18 cellular contexts compared by ENCODE assay signal in genomic region chr1:248805905-248806304, GRCh38. TPM values are rescaled to one million over a fixed set of nuclear protein-coding genes. Genes with fewer than 3 reads are reported as not detected.
A peak's percentile ranks its signal among the peaks of the same experiment; 100 is the strongest.
DNase-seq lines count a peak whose midpoint lies in the region; ATAC-seq, FAIRE-seq and TF ChIP-seq lines count a peak whose summit lies in the region.
"Had no signal": no experiment of that assay in that cellular context is flagged by ENCODE, and none has a peak within 500 bp of the region (broad histone marks: within the 10 kb centered on the region; RNA-seq: fewer than 3 reads in every experiment).

No MANE protein-coding gene starts in this region.

- RAD21 ChIA-PET in GM12878 (lab: Charles Lee; ENCODE audit: unreplicated experiment), result interaction anchor here (0.9 to 4.3 kb wide), 18 partner anchors 12 to 563 kb away, joined by 3 to 72 read pairs (median 12); partner anchors contain the start of genes SH3BP5L, ZNF672 and ZNF692

- H3K27ac ChIP-seq in GM12878 (ENCODE audit: control insufficient read depth, insufficient read depth), result peak overlapping the region; percentile 79
- H3K27ac ChIP-seq: epithelial cell of prostate had no signal

- no peak overlapping the region; the same call in 1 of the 2 replicates for H3K9ac ChIP-seq in GM12878 (ENCODE audit: control insufficient read depth, insufficient read depth, low read length)

- no peak for TF ChIP-seq POLR2A in NB4 (IDR thresholded peaks at IDR 0.05; ENCODE audit: extremely low read depth, insufficient read length)
- TF ChIP-seq POLR2A in GM12878 (IDR thresholded peaks at IDR 0.05; ENCODE audit: low read depth, low read length), result no peak

- no peak for TF ChIP-seq EP300 in GM12878 (IDR thresholded peaks at IDR 0.05; ENCODE audit: borderline replicate concordance in 1 of 2, control insufficient read depth in 1 of 2, low read depth in 2 of 2, low read length in 2 of 2)

- no TSS peak for BruUV-seq in GM12878 (replicated peaks; lab: Mats Ljungman, UMichigan)

- TF ChIP-seq RAD21 in GM12878 (IDR thresholded peaks at IDR 0.05; ENCODE audit: insufficient read depth, low read depth, low read length), result no peak

- peak; percentile 94 for DNase-seq in GF-D8 (lab: John Stamatoyannopoulos, UW)
- peak; percentile 88 for DNase-seq in NB4 (ENCODE audit: low read depth)
- no peak for DNase-seq in GM12878 (ENCODE audit: low read depth, low spot score)
- DNase-seq in sciatic nerve (ENCODE audit: low spot score), result no peak
- DNase-seq in dermis blood vessel endothelial cell, result no peak
- DNase-seq in stimulated activated CD4-positive, alpha-beta T cell treated with anti-CD3 and anti-CD28 coated beads, Interleukin-15, amount 100 ng/mL, for 24 hours, result no peak
- DNase-seq in germinal center (ENCODE audit: low spot score), result no peak
- DNase-seq: CD4-positive, alpha-beta T cell; heart left ventricle; naive thymus-derived CD4-positive, alpha-beta T cell; NCI-H2171; NK-92 treated with Interleukin-12 subunit alpha and Interleukin-12 subunit beta, amount 100 ng/mL, for 24 hours; stimulated activated naive CD4-positive, alpha-beta T cell had no signal

- H3K9me3 ChIP-seq in GM12878 (replicated peaks; ENCODE audit: control insufficient read depth, insufficient read depth, low read length), result peaks cover 4% of the 10 kb centered on the region; the same call in 2 of the 3 replicates
- H3K9me3 ChIP-seq: heart left ventricle had no signal

- H2AFZ ChIP-seq in GM12878 (ENCODE audit: control insufficient read depth, low read depth, low read length), result peak overlapping the region; percentile 78; the same call in 1 of the 2 replicates

- SMC1A ChIA-PET in GM12878 (lab: Charles Lee; ENCODE audit: uncharacterized antibody, unreplicated experiment), result interaction anchor here (1.1 to 5.7 kb wide), 26 partner anchors 13 to 868 kb away, joined by 3 to 89 read pairs (median 8); partner anchors contain the start of genes OR2T1, OR2T2, SH3BP5L and ZNF672

- no peaks in the 10 kb centered on the region for H4K20me1 ChIP-seq in GM12878 (ENCODE audit: control insufficient read depth, insufficient read depth)

- peak overlapping the region; percentile 82 for H3K4me2 ChIP-seq in GM12878 (ENCODE audit: control insufficient read depth, insufficient read depth)

- FAIRE-seq in GM12878 (lab: Jason Lieb, UNC), result peak; percentile 47

- POLR2A ChIA-PET in GM12878 (lab: Charles Lee), result interaction anchor here (1.2 to 1.9 kb wide), 7 partner anchors 17 to 563 kb away, joined by 3 to 10 read pairs (median 6); partner anchors contain the start of gene ZNF672

- peaks cover 0 to under 1% of the 10 kb centered on the region in 2 experiments; a peak in 1 of 4 replicates for H3K36me3 ChIP-seq in GM12878 (ENCODE audit: control insufficient read depth in 2 of 2, insufficient read depth in 2 of 2, low read length in 1 of 2)

- ATAC-seq in GM12878, result no peak
- ATAC-seq in sciatic nerve, result peak; percentile 49
- ATAC-seq in HG02798 (IDR thresholded peaks at IDR 0.05; ENCODE audit: poor library complexity, unreplicated experiment), result no peak

- intact Hi-C loops in GM12878 (cut with micrococcal nuclease; ENCODE audit: unreplicated experiment) (loop anchor here (1.0 to 5.0 kb wide), 5 partner anchors 13 to 402 kb away; no protein-coding TSS in a partner anchor), sciatic nerve (cut with DNase I) (loop anchor here (5.0 kb wide), 1 partner anchor 869 kb away; no protein-coding TSS in a partner anchor)

- H3K4me3 ChIP-seq in NB4 (ENCODE audit: low read depth, low read length), result no peak overlapping the region
- H3K4me3 ChIP-seq in GM12878, result no peak overlapping the region
- H3K4me3 ChIP-seq: heart left ventricle had no signal

- CTCF ChIA-PET in GM12878 (lab: Yijun Ruan, JAX), result interaction anchor here (0.9 to 4.9 kb wide), 36 partner anchors 11 to 1416 kb away, joined by 3 to 86 read pairs (median 6); partner anchors contain the start of genes OR14I1, SH3BP5L, ZNF672 and ZNF692

- peaks cover 25% of the 10 kb centered on the region for H3K4me1 ChIP-seq in GM12878 (ENCODE audit: control insufficient read depth, insufficient read depth, low read length)

- in situ Hi-C loops in GM12878 (cut with MboI), result loop anchor here (5.0 kb wide), 3 partner anchors 109 to 564 kb away; no protein-coding TSS in a partner anchor

- H3K79me2 ChIP-seq in GM12878 (ENCODE audit: control insufficient read depth, insufficient read depth, low read length), result no peaks in the 10 kb centered on the region

- TF ChIP-seq CTCF in NB4 (IDR thresholded peaks at IDR 0.05; ENCODE audit: low read depth, low read length) (no peak), GM12878 (IDR thresholded peaks at IDR 0.05 in 2 of 3, conservative IDR thresholded peaks at IDR 0.05 in 1 of 3; ENCODE audit: control insufficient read depth in 2 of 3, extremely low read depth in 1 of 3, insufficient read depth in 1 of 3, low read depth in 3 of 3, low read length in 3 of 3) (no peak)

- no peaks in the 10 kb centered on the region for H3K27me3 ChIP-seq in GM12878 (replicated peaks in 1 of 2; ENCODE audit: control insufficient read depth in 2 of 2, insufficient read depth in 2 of 2, low read length in 1 of 2)

- WGBS in GM12878 (ENCODE audit: insufficient coverage, insufficient replicate concordance, low lambda C conversion rate, missing lambda C conversion rate), result 100% methylated on average over 1 of the region's 1 CpG

RNA-seq across cellular contexts. Expression of gene SH3BP5L, which starts 19.8 kb away (rescaled TPM):
- 40.1 and 48.2 TPM in 2 replicates for total RNA-seq in GM12878 (2013; cell fraction: nucleolus; rRNA removed)
- total RNA-seq in GM12878 (2014; rRNA removed), result 14.3 and 16.7 TPM in 2 replicates
- total RNA-seq in GM12878 (2014; rRNA removed; fragmentation: Illumina TruSeq; extraction: Trizol), result 9.6 and 10.4 TPM in 2 replicates
- total RNA-seq in GM12878 (2021), result 16.8 and 19.1 TPM in 2 replicates
- 4.1 TPM for polyA plus RNA-seq in GM12878 (2011; ENCODE audit: low read depth)
- 15.4 and 22.8 TPM in 2 replicates for polyA plus RNA-seq in GM12878 (2011; rRNA removed)
- polyA plus RNA-seq in GM12878 (2011; cell fraction: cytosol; rRNA removed), result 27.9 and 32.8 TPM in 2 replicates
- 68.4 and 69.3 TPM in 2 replicates for polyA plus RNA-seq in GM12878 (2011; cell fraction: nucleus; rRNA removed)
- 6.9 and 9.9 TPM in 2 replicates for polyA plus RNA-seq in GM12878 (2012)
- polyA plus RNA-seq in GM12878 (2014; fragmentation: Illumina TruSeq; extraction: Trizol), result 6.5 and 11.4 TPM in 2 replicates
- polyA plus RNA-seq in GM12878 (2014; fragmentation: Nextera tagmentation; extraction: Ambion mirVana), result 1 to 10 TPM; 1.1 to 1.6 TPM
- 16.1 and 17.4 TPM in 2 replicates for polyA plus RNA-seq in GM12878 (2014; rRNA removed)
- 1 to 10 TPM; 2.1 TPM for polyA plus RNA-seq in GM12878 (2016; fragmentation: Nextera tagmentation; extraction: Ambion mirVana)
- 21.9 and 25.0 TPM in 2 replicates for polyA minus RNA-seq in GM12878 (2011; rRNA and poly(A)+ RNA removed)
- 5.5 and 7.5 TPM in 2 replicates for polyA minus RNA-seq in GM12878 (2011; cell fraction: cytosol; rRNA and poly(A)+ RNA removed)
- 22.6 and 39.8 TPM in 2 replicates for polyA minus RNA-seq in GM12878 (2011; cell fraction: nucleus; rRNA and poly(A)+ RNA removed)
- total RNA-seq in sciatic nerve, result 19.7 TPM
- total RNA-seq in dermis blood vessel endothelial cell, result 32.7 and 36.7 TPM in 2 replicates

RNA-seq across cellular contexts. Expression of gene ZNF672, which starts 32.1 kb away (rescaled TPM):
- total RNA-seq in GM12878 (2013; cell fraction: nucleolus; rRNA removed), result 39.8 and 45.8 TPM in 2 replicates
- total RNA-seq in GM12878 (2014; rRNA removed), result 37.9 and 43.5 TPM in 2 replicates
- 13.9 and 14.1 TPM in 2 replicates for total RNA-seq in GM12878 (2014; rRNA removed; fragmentation: Illumina TruSeq; extraction: Trizol)
- 48.6 and 51.3 TPM in 2 replicates for total RNA-seq in GM12878 (2021)
- polyA plus RNA-seq in GM12878 (2011; ENCODE audit: low read depth), result 14.2 TPM
- polyA plus RNA-seq in GM12878 (2011; rRNA removed), result 33.7 and 48.7 TPM in 2 replicates
- polyA plus RNA-seq in GM12878 (2011; cell fraction: cytosol; rRNA removed), result 66.9 and 77.2 TPM in 2 replicates
- polyA plus RNA-seq in GM12878 (2011; cell fraction: nucleus; rRNA removed), result 66.8 and 67.5 TPM in 2 replicates
- polyA plus RNA-seq in GM12878 (2012), result 20.5 and 27.5 TPM in 2 replicates
- 13.6 and 17.2 TPM in 2 replicates for polyA plus RNA-seq in GM12878 (2014; fragmentation: Illumina TruSeq; extraction: Trizol)
- polyA plus RNA-seq in GM12878 (2014; fragmentation: Nextera tagmentation; extraction: Ambion mirVana), result 1 to 10 TPM; 2.9 to 5.2 TPM
- polyA plus RNA-seq in GM12878 (2014; rRNA removed), result 39.4 and 45.6 TPM in 2 replicates
- polyA plus RNA-seq in GM12878 (2016; fragmentation: Nextera tagmentation; extraction: Ambion mirVana), result 10 to 100 TPM; 40.2 to 41.7 TPM
- polyA minus RNA-seq in GM12878 (2011; rRNA and poly(A)+ RNA removed), result 54.7 and 63.1 TPM in 2 replicates
- polyA minus RNA-seq in GM12878 (2011; cell fraction: cytosol; rRNA and poly(A)+ RNA removed), result 24.5 and 27.1 TPM in 2 replicates
- 27.1 and 47.3 TPM in 2 replicates for polyA minus RNA-seq in GM12878 (2011; cell fraction: nucleus; rRNA and poly(A)+ RNA removed)
- total RNA-seq in sciatic nerve, result 27.6 TPM
- 28.1 and 32.2 TPM in 2 replicates for total RNA-seq in dermis blood vessel endothelial cell

RNA-seq across cellular contexts. Expression of gene LYPD8, which starts 50.3 kb away (rescaled TPM):
- total RNA-seq in GM12878 (2013; cell fraction: nucleolus; rRNA removed), result not detected in 2 replicates
- total RNA-seq in GM12878 (2014; rRNA removed) (not detected in 2 replicates), GM12878 (2014; rRNA removed; fragmentation: Illumina TruSeq; extraction: Trizol) (0.13 TPM in 1 of 2 replicates, not detected in the other), GM12878 (2021) (not detected in 2 replicates), sciatic nerve (not detected), dermis blood vessel endothelial cell (0.17 and 0.23 TPM in 2 replicates)
- not detected for polyA plus RNA-seq in GM12878 (2011; ENCODE audit: low read depth)
- polyA plus RNA-seq in GM12878 (2011; rRNA removed) (not detected in 2 replicates), GM12878 (2014; fragmentation: Illumina TruSeq; extraction: Trizol) (not detected in 2 replicates), GM12878 (2014; fragmentation: Nextera tagmentation; extraction: Ambion mirVana) (under 1 TPM; 0.18 to 0.40 TPM), GM12878 (2014; rRNA removed) (0.06 TPM in 1 of 2 replicates, not detected in the other), GM12878 (2016; fragmentation: Nextera tagmentation; extraction: Ambion mirVana) (not detected)
- 0.04 TPM in 1 of 2 replicates, not detected in the other for polyA plus RNA-seq in GM12878 (2011; cell fraction: cytosol; rRNA removed)
- not detected in 2 replicates for polyA plus RNA-seq in GM12878 (2011; cell fraction: nucleus; rRNA removed)
- not detected in 2 replicates for polyA plus RNA-seq in GM12878 (2012)
- polyA minus RNA-seq in GM12878 (2011; rRNA and poly(A)+ RNA removed), result 0.21 TPM in 1 of 2 replicates, not detected in the other
- not detected in 2 replicates for polyA minus RNA-seq in GM12878 (2011; cell fraction: cytosol; rRNA and poly(A)+ RNA removed)
- not detected in 2 replicates for polyA minus RNA-seq in GM12878 (2011; cell fraction: nucleus; rRNA and poly(A)+ RNA removed)
- total RNA-seq: CD4-positive, alpha-beta T cell; cerebellum; G401; heart left ventricle; naive thymus-derived CD4-positive, alpha-beta T cell; pulmonary artery endothelial cell had no signal
- polyA plus RNA-seq: heart left ventricle; naive thymus-derived CD4-positive, alpha-beta T cell had no signal

RNA-seq across cellular contexts. Expression of gene ZNF692, which starts 53.0 kb away (rescaled TPM):
- total RNA-seq in GM12878 (2013; cell fraction: nucleolus; rRNA removed), result 143 and 171 TPM in 2 replicates
- total RNA-seq in GM12878 (2014; rRNA removed), result 31.7 and 33.0 TPM in 2 replicates
- total RNA-seq in GM12878 (2014; rRNA removed; fragmentation: Illumina TruSeq; extraction: Trizol), result 19.5 and 20.6 TPM in 2 replicates
- 41.3 and 45.3 TPM in 2 replicates for total RNA-seq in GM12878 (2021)
- polyA plus RNA-seq in GM12878 (2011; ENCODE audit: low read depth), result 16.5 TPM
- 39.8 and 56.1 TPM in 2 replicates for polyA plus RNA-seq in GM12878 (2011; rRNA removed)
- 67.6 and 94.1 TPM in 2 replicates for polyA plus RNA-seq in GM12878 (2011; cell fraction: cytosol; rRNA removed)
- 705 and 770 TPM in 2 replicates for polyA plus RNA-seq in GM12878 (2011; cell fraction: nucleus; rRNA removed)
- polyA plus RNA-seq in GM12878 (2012), result 30.1 and 49.9 TPM in 2 replicates
- polyA plus RNA-seq in GM12878 (2014; fragmentation: Illumina TruSeq; extraction: Trizol), result 20.1 and 28.9 TPM in 2 replicates
- polyA plus RNA-seq in GM12878 (2014; fragmentation: Nextera tagmentation; extraction: Ambion mirVana), result 10 to 100 TPM in 1 of 2 experiments, 1 to 10 TPM in 1; 5.3 to 18.5 TPM
- 76.6 and 85.1 TPM in 2 replicates for polyA plus RNA-seq in GM12878 (2014; rRNA removed)
- 10 to 100 TPM; 40.8 to 41.6 TPM for polyA plus RNA-seq in GM12878 (2016; fragmentation: Nextera tagmentation; extraction: Ambion mirVana)
- 14.0 and 24.7 TPM in 2 replicates for polyA minus RNA-seq in GM12878 (2011; rRNA and poly(A)+ RNA removed)
- polyA minus RNA-seq in GM12878 (2011; cell fraction: cytosol; rRNA and poly(A)+ RNA removed), result 11.0 and 11.6 TPM in 2 replicates
- 50.4 and 75.1 TPM in 2 replicates for polyA minus RNA-seq in GM12878 (2011; cell fraction: nucleus; rRNA and poly(A)+ RNA removed)
- 46.4 TPM for total RNA-seq in sciatic nerve
- total RNA-seq in dermis blood vessel endothelial cell, result 7.7 and 16.5 TPM in 2 replicates

Comparison
In these comparisons a context has a peak if more than half of its experiments do, and no peak if none do; other contexts are left out.
1. DNase-seq: peak in GF-D8 (single experiment) and NB4 (single experiment); none in GM12878 (single experiment), sciatic nerve (single experiment), dermis blood vessel endothelial cell (single experiment), stimulated activated CD4-positive, alpha-beta T cell treated with anti-CD3 and anti-CD28 coated beads, Interleukin-15, amount 100 ng/mL, for 24 hours (single experiment) and germinal center (single experiment).